In the genomic region with DNA sequence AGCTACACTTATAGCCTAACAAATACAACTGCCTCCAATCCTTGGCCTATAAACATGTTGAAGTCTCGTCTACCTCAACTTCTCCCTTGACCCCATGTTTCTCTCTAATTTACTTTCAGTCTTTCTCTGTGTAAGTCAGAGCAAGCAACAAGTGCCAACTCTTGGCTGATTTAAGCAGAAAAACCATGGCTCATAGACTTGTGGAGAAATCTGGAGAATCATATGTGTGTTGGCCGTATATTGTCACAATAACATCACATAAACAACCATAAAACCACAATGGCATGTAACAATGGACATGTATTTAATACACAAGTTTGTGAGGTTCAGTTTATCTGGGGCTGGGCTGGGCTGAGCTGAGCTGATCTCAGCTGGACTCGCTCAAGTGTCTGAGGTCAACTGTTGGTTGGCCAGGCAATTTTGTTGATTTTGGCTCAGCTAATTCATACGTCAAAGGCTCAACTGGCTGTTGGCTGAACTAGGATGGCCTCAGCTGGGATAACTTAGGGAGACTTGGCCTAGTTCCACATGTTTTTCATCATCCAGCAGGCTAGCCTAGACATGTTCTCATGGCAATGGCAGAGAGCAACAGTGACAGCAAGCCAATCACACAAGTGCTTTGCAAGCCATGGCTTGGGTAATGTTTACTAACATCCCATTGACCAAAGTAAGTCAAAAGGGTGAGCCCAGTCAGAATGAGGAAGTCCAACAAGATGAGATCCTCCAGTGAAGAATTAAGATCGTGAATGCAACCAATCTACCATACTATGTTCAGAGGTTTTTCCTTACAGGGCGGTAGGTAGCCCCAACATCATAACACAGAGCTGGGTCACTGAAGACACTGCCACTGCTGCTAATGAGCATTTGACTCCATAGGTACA, we compare ENCODE assay signal across 9 cellular contexts. TPM values are rescaled to one million over a fixed set of nuclear protein-coding genes. Genes with fewer than 3 reads are reported as not detected.
A peak's percentile ranks its signal among the peaks of the same experiment; 100 is the strongest.
DNase-seq lines count a peak whose midpoint lies in the region; ATAC-seq and TF ChIP-seq lines count a peak whose summit lies in the region.
"Had no signal": no experiment of that assay in that cellular context is flagged by ENCODE, and none has a peak within 500 bp of the region (broad histone marks: within the 10 kb centered on the region; RNA-seq: fewer than 3 reads in every experiment).

No MANE protein-coding gene starts in this region.

- peak overlapping the region; percentile 42 for H3K4me2 ChIP-seq in fibroblast of lung (ENCODE audit: extremely low read depth, insufficient read depth, low read length)

- no peak overlapping the region for H3K9ac ChIP-seq in fibroblast of lung (ENCODE audit: insufficient read depth, low read length)

- no peak for TF ChIP-seq CTCF in RWPE2 (IDR thresholded peaks at IDR 0.05; ENCODE audit: poor library complexity, severe bottlenecking)
- no peak for TF ChIP-seq CTCF in fibroblast of lung (conservative IDR thresholded peaks at IDR 0.05 in 1 of 2, IDR thresholded peaks at IDR 0.05 in 1 of 2; ENCODE audit: low read depth in 1 of 2, low read length in 2 of 2)
- no peak for TF ChIP-seq CTCF in osteocyte (IDR thresholded peaks at IDR 0.05)

- peak overlapping the region; percentile 98 for H3K27ac Mint-ChIP-seq in osteocyte (ENCODE audit: unreplicated experiment)

- peak overlapping the region; percentile 44 for H3K4me3 Mint-ChIP-seq in osteocyte (ENCODE audit: unreplicated experiment)

- ATAC-seq in RWPE2 (ENCODE audit: low read depth) (peak; percentile 73), HG03439 (IDR thresholded peaks at IDR 0.05; ENCODE audit: unreplicated experiment) (no peak), GM21576 (IDR thresholded peaks at IDR 0.05; ENCODE audit: unreplicated experiment) (no peak), HG02623 (IDR thresholded peaks at IDR 0.05; ENCODE audit: unreplicated experiment) (no peak)
- ATAC-seq: Panc1 had no signal

- H3K4me1 ChIP-seq in RWPE2 (ENCODE audit: insufficient read depth, poor library complexity, severe bottlenecking): peaks cover 50% of the 10 kb centered on the region
- H3K4me1 ChIP-seq in fibroblast of lung (ENCODE audit: control insufficient read depth, extremely low read depth, insufficient read depth, low read length): peaks cover 23% of the 10 kb centered on the region

- no peaks in the 10 kb centered on the region for H4K20me1 ChIP-seq in fibroblast of lung (ENCODE audit: control insufficient read depth, extremely low read depth, insufficient read depth, low read length)

- H3K27me3 ChIP-seq in RWPE2 (ENCODE audit: insufficient read depth, poor library complexity, severe bottlenecking) (no peaks in the 10 kb centered on the region), fibroblast of lung (ENCODE audit: control insufficient read depth, insufficient read depth, low read length) (no peaks in the 10 kb centered on the region)

- H3K27ac ChIP-seq in RWPE2 (ENCODE audit: poor library complexity, severe bottlenecking) (peak overlapping the region; percentile 95), fibroblast of lung (ENCODE audit: insufficient read depth, low read length) (peak overlapping the region; percentile 99)

- DNase-seq in RWPE2 (ENCODE audit: low spot score): peak; percentile 86
- DNase-seq in fibroblast of lung (ENCODE audit: low read depth in 2 of 2): peak; percentile 100
- DNase-seq in osteocyte (ENCODE audit: extremely low spot score, unreplicated experiment): peak; percentile 92
- DNase-seq in effector CD4-positive, alpha-beta T cell: no peak

- no peak overlapping the region for H2AFZ ChIP-seq in fibroblast of lung (ENCODE audit: low read length)

- 0 out of 2 replicates have a peak, but pooled peaks have one; percentile 7 for TF ChIP-seq RAD21 in Ishikawa (IDR thresholded peaks at IDR 0.05; ENCODE audit: low read depth)

- H3K79me2 ChIP-seq in fibroblast of lung (ENCODE audit: control insufficient read depth, insufficient read depth, low read length): no peaks in the 10 kb centered on the region

- H3K9me3 ChIP-seq in RWPE2 (ENCODE audit: severe bottlenecking) (no peaks in the 10 kb centered on the region), fibroblast of lung (ENCODE audit: control insufficient read depth, insufficient read depth, low read depth, low read length) (no peaks in the 10 kb centered on the region)

- TF ChIP-seq EP300 in Ishikawa (IDR thresholded peaks at IDR 0.05; ENCODE audit: borderline replicate concordance): peak; percentile 51

- H3K27me3 Mint-ChIP-seq in osteocyte (ENCODE audit: unreplicated experiment): no peaks in the 10 kb centered on the region

- H3K4me1 Mint-ChIP-seq in osteocyte (ENCODE audit: unreplicated experiment): peaks cover 73% of the 10 kb centered on the region

- H3K9me3 Mint-ChIP-seq in osteocyte (ENCODE audit: unreplicated experiment): peaks cover under 1% of the 10 kb centered on the region

- H3K36me3 ChIP-seq in RWPE2 (ENCODE audit: low read depth) (no peaks in the 10 kb centered on the region), fibroblast of lung (ENCODE audit: control insufficient read depth, insufficient read depth, low read length) (no peaks in the 10 kb centered on the region)

- no peak overlapping the region for H3K4me3 ChIP-seq in RWPE2 (ENCODE audit: severe bottlenecking)
- no peak overlapping the region for H3K4me3 ChIP-seq in fibroblast of lung (replicated peaks in 1 of 4; ENCODE audit: control extremely low read depth in 1 of 4, insufficient read depth in 1 of 4, low read depth in 3 of 4, low read length in 4 of 4)

- no peaks in the 10 kb centered on the region for H3K36me3 Mint-ChIP-seq in osteocyte (ENCODE audit: unreplicated experiment)

TF ChIP-seq in Ishikawa, 13 proteins besides CTCF, POLR2A, EP300 and RAD21:
- TF ChIP-seq YY1 (IDR thresholded peaks at IDR 0.05; ENCODE audit: low read depth): no peak
- TF ChIP-seq CEBPB (IDR thresholded peaks at IDR 0.05): peak; percentile 47; the same call in 1 of the 2 replicates
- TF ChIP-seq ZBTB7A (IDR thresholded peaks at IDR 0.05; ENCODE audit: low read depth): no peak
- peak; percentile 69 for TF ChIP-seq TCF12 (IDR thresholded peaks at IDR 0.05; ENCODE audit: low read depth)
- TF ChIP-seq TEAD4 (IDR thresholded peaks at IDR 0.05): 0 out of 2 replicates have a peak, but pooled peaks have one; percentile 19
- TF ChIP-seq, protein P1, sequence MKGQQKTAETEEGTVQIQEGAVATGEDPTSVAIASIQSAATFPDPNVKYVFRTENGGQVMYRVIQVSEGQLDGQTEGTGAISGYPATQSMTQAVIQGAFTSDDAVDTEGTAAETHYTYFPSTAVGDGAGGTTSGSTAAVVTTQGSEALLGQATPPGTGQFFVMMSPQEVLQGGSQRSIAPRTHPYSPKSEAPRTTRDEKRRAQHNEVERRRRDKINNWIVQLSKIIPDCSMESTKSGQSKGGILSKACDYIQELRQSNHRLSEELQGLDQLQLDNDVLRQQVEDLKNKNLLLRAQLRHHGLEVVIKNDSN (IDR thresholded peaks at IDR 0.05): no peak
- TF ChIP-seq CREB1 (IDR thresholded peaks at IDR 0.05; ENCODE audit: low read depth): no peak
- TF ChIP-seq TAF1 (IDR thresholded peaks at IDR 0.05; ENCODE audit: low read depth): no peak
- TF ChIP-seq, protein P2, sequence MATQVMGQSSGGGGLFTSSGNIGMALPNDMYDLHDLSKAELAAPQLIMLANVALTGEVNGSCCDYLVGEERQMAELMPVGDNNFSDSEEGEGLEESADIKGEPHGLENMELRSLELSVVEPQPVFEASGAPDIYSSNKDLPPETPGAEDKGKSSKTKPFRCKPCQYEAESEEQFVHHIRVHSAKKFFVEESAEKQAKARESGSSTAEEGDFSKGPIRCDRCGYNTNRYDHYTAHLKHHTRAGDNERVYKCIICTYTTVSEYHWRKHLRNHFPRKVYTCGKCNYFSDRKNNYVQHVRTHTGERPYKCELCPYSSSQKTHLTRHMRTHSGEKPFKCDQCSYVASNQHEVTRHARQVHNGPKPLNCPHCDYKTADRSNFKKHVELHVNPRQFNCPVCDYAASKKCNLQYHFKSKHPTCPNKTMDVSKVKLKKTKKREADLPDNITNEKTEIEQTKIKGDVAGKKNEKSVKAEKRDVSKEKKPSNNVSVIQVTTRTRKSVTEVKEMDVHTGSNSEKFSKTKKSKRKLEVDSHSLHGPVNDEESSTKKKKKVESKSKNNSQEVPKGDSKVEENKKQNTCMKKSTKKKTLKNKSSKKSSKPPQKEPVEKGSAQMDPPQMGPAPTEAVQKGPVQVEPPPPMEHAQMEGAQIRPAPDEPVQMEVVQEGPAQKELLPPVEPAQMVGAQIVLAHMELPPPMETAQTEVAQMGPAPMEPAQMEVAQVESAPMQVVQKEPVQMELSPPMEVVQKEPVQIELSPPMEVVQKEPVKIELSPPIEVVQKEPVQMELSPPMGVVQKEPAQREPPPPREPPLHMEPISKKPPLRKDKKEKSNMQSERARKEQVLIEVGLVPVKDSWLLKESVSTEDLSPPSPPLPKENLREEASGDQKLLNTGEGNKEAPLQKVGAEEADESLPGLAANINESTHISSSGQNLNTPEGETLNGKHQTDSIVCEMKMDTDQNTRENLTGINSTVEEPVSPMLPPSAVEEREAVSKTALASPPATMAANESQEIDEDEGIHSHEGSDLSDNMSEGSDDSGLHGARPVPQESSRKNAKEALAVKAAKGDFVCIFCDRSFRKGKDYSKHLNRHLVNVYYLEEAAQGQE (IDR thresholded peaks at IDR 0.05; ENCODE audit: low read depth): no peak
- no peak for TF ChIP-seq FOXM1 (IDR thresholded peaks at IDR 0.05; ENCODE audit: borderline replicate concordance, low read depth)
- TF ChIP-seq, protein P3, sequence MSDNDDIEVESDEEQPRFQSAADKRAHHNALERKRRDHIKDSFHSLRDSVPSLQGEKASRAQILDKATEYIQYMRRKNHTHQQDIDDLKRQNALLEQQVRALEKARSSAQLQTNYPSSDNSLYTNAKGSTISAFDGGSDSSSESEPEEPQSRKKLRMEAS (IDR thresholded peaks at IDR 0.05): peak; percentile 56
- peak; percentile 93 for TF ChIP-seq NFIC (IDR thresholded peaks at IDR 0.05)
- no peak for TF ChIP-seq EGR1 (IDR thresholded peaks at IDR 0.05)

RNA-seq across cellular contexts. Expression of a gene that starts 12.9 kb away (rescaled TPM):
- 8.2 and 9.7 TPM in 2 replicates for total RNA-seq in fibroblast of lung
- 6.3 and 7.2 TPM in 2 replicates for polyA plus RNA-seq in fibroblast of lung
- 5.8 and 6.6 TPM in 2 replicates for polyA plus RNA-seq in fibroblast of lung (2012)
- 7.7 and 11.1 TPM in 2 replicates for polyA minus RNA-seq in fibroblast of lung (ENCODE audit: low replicate concordance)
- 13.5 and 13.8 TPM in 2 replicates for total RNA-seq in osteocyte

RNA-seq across cellular contexts. Expression of a gene that starts 13.3 kb away (rescaled TPM):
- total RNA-seq in fibroblast of lung (4.0 and 4.9 TPM in 2 replicates), osteocyte (3.5 and 5.0 TPM in 2 replicates)
- polyA plus RNA-seq in fibroblast of lung: 3.0 and 3.1 TPM in 2 replicates
- 2.4 and 2.7 TPM in 2 replicates for polyA plus RNA-seq in fibroblast of lung (2012)
- 1.8 TPM in 1 of 2 replicates, not detected in the other for polyA minus RNA-seq in fibroblast of lung (ENCODE audit: low replicate concordance)
